Comparison of ENCODE assay signal across 8 cellular contexts in genomic region chr16:57185446-57185944, GRCh38. TPM values are rescaled to one million over a fixed set of nuclear protein-coding genes. Genes with fewer than 3 reads are reported as not detected.
DNase-seq lines count a peak whose midpoint lies in the region; ATAC-seq and TF ChIP-seq lines count a peak whose summit lies in the region.

No MANE protein-coding gene starts in this region.

- H3K4me3 ChIP-seq in fibroblast of the aortic adventitia (ENCODE audit: low read depth, low read length) = peak overlapping the region; percentile 92

- H3K36me3 Mint-ChIP-seq in activated CD4-positive, alpha-beta memory T cell treated with anti-CD3 and anti-CD28 coated beads, Interleukin-2, amount 10 ng/mL, durations not matched to agents 7 days and 5 days (ENCODE audit: low read depth) = peaks cover 17% of the 10 kb centered on the region
- peaks cover 6% of the 10 kb centered on the region for H3K36me3 Mint-ChIP-seq in nephron progenitor cell (ENCODE audit: low read depth)

- TF ChIP-seq CTCF in fibroblast of the aortic adventitia (IDR thresholded peaks at IDR 0.05; ENCODE audit: insufficient read depth, low read length) (no peak), nephron progenitor cell (IDR thresholded peaks at IDR 0.05) (no peak)

- no peaks in the 10 kb centered on the region for H3K27me3 Mint-ChIP-seq in activated CD4-positive, alpha-beta memory T cell treated with anti-CD3 and anti-CD28 coated beads, Interleukin-2, amount 10 ng/mL, durations not matched to agents 7 days and 5 days
- peaks cover 2% of the 10 kb centered on the region for H3K27me3 Mint-ChIP-seq in nephron progenitor cell (ENCODE audit: low read depth, poor library complexity)

- H3K9me3 Mint-ChIP-seq in activated CD4-positive, alpha-beta memory T cell treated with anti-CD3 and anti-CD28 coated beads, Interleukin-2, amount 10 ng/mL, durations not matched to agents 7 days and 5 days = no peaks in the 10 kb centered on the region
- H3K9me3 Mint-ChIP-seq in nephron progenitor cell = peaks cover 6% of the 10 kb centered on the region

- peak; percentile 20 for ATAC-seq in GM19463 (IDR thresholded peaks at IDR 0.05; ENCODE audit: unreplicated experiment)
- peak; percentile 26 for ATAC-seq in HG03520 (IDR thresholded peaks at IDR 0.05; ENCODE audit: unreplicated experiment)

- DNase-seq in NCI-H2196 (lab: John Stamatoyannopoulos, UW; ENCODE audit: unreplicated experiment) (peak; percentile 22), NCI-H2196 treated with DMSO at 0.1 percent for 48 hours (lab: John Stamatoyannopoulos, UW; ENCODE audit: unreplicated experiment) (no peak), fibroblast of the aortic adventitia (ENCODE audit: low read depth) (peak; percentile 73), nephron progenitor cell (peak; percentile 38), HT-29 (ENCODE audit: low spot score) (no peak)
- DNase-seq in activated CD4-positive, alpha-beta memory T cell treated with anti-CD3 and anti-CD28 coated beads, Interleukin-2, amount 10 ng/mL, durations not matched to agents 7 days and 5 days = no peak

- CTCF ChIA-PET in activated CD4-positive, alpha-beta memory T cell treated with anti-CD3 and anti-CD28 coated beads, Interleukin-2, amount 10 ng/mL, durations not matched to agents 7 days and 5 days (lab: Charles Lee) = interaction anchor here (0.6 to 1.5 kb wide), 7 partner anchors 10 to 484 kb away, joined by 3 to 8 read pairs (median 4); no protein-coding TSS in a partner anchor

- H3K4me3 Mint-ChIP-seq in activated CD4-positive, alpha-beta memory T cell treated with anti-CD3 and anti-CD28 coated beads, Interleukin-2, amount 10 ng/mL, durations not matched to agents 7 days and 5 days = peak overlapping the region; percentile 96
- H3K4me3 Mint-ChIP-seq in nephron progenitor cell = peak overlapping the region; percentile 99

- peak overlapping the region; percentile 81 for H3K27ac Mint-ChIP-seq in activated CD4-positive, alpha-beta memory T cell treated with anti-CD3 and anti-CD28 coated beads, Interleukin-2, amount 10 ng/mL, durations not matched to agents 7 days and 5 days
- peak overlapping the region; percentile 77 for H3K27ac Mint-ChIP-seq in nephron progenitor cell

- POLR2A ChIA-PET in activated CD4-positive, alpha-beta memory T cell treated with anti-CD3 and anti-CD28 coated beads, Interleukin-2, amount 10 ng/mL, durations not matched to agents 7 days and 5 days (lab: Charles Lee) = interaction anchor here (0.5 to 2.3 kb wide), 35 partner anchors 10 to 560 kb away, joined by 3 to 9 read pairs (median 3); partner anchors contain the start of genes ARL2BP, CIAPIN1, COQ9 and MT1E

- H3K4me1 Mint-ChIP-seq in activated CD4-positive, alpha-beta memory T cell treated with anti-CD3 and anti-CD28 coated beads, Interleukin-2, amount 10 ng/mL, durations not matched to agents 7 days and 5 days = peaks cover 44% of the 10 kb centered on the region
- H3K4me1 Mint-ChIP-seq in nephron progenitor cell = peaks cover 49% of the 10 kb centered on the region

RNA-seq across cellular contexts. Expression of gene PSME3IP1, which starts 0.3 kb away (rescaled TPM):
- 100 to 1,000 TPM; 112 to 115 TPM for total RNA-seq in activated CD4-positive, alpha-beta memory T cell treated with anti-CD3 and anti-CD28 coated beads, Interleukin-2, amount 10 ng/mL, durations not matched to agents 7 days and 5 days
- total RNA-seq in fibroblast of the aortic adventitia (ENCODE audit: low replicate concordance) = 61.7 and 71.5 TPM in 2 replicates
- 41.7 and 54.5 TPM in 2 replicates for total RNA-seq in HT-29 (2014; rRNA removed; shearing (Covaris generic))

RNA-seq across cellular contexts. Expression of gene RSPRY1, which starts 0.6 kb away (rescaled TPM):
- 10 to 100 TPM; 34.1 to 39.3 TPM for total RNA-seq in activated CD4-positive, alpha-beta memory T cell treated with anti-CD3 and anti-CD28 coated beads, Interleukin-2, amount 10 ng/mL, durations not matched to agents 7 days and 5 days
- 27.5 and 49.8 TPM in 2 replicates for total RNA-seq in fibroblast of the aortic adventitia (ENCODE audit: low replicate concordance)
- 20.7 and 21.3 TPM in 2 replicates for total RNA-seq in HT-29 (2014; rRNA removed; shearing (Covaris generic))

RNA-seq across cellular contexts. Expression of gene ARL2BP, which starts 59.6 kb away (rescaled TPM):
- 10 to 100 TPM; 32.8 to 32.9 TPM for total RNA-seq in activated CD4-positive, alpha-beta memory T cell treated with anti-CD3 and anti-CD28 coated beads, Interleukin-2, amount 10 ng/mL, durations not matched to agents 7 days and 5 days
- 65.3 and 127 TPM in 2 replicates for total RNA-seq in fibroblast of the aortic adventitia (ENCODE audit: low replicate concordance)
- total RNA-seq in HT-29 (2014; rRNA removed; shearing (Covaris generic)) = 6.8 and 10.5 TPM in 2 replicates

Comparison
In these comparisons a context has a peak if more than half of its experiments do, and no peak if none do; other contexts are left out.
1. DNase-seq: peak in NCI-H2196 (single experiment), fibroblast of the aortic adventitia (single experiment) and nephron progenitor cell (single experiment); none in NCI-H2196 treated with DMSO at 0.1 percent for 48 hours (single experiment), activated CD4-positive, alpha-beta memory T cell treated with anti-CD3 and anti-CD28 coated beads, Interleukin-2, amount 10 ng/mL, durations not matched to agents 7 days and 5 days (single experiment) and HT-29 (single experiment).